ENCODE assay signal across 19 cellular contexts in genomic region chr21:45512626-45513002, GRCh38. TPM values are rescaled to one million over a fixed set of nuclear protein-coding genes. Genes with fewer than 3 reads are reported as not detected.
DNase-seq lines count a peak whose midpoint lies in the region; ATAC-seq, FAIRE-seq and TF ChIP-seq lines count a peak whose summit lies in the region.
"Had no signal": no experiment of that assay in that cellular context is flagged by ENCODE, and none has a peak within 500 bp of the region (broad histone marks: within the 10 kb centered on the region; RNA-seq: fewer than 3 reads in every experiment).

No MANE protein-coding gene starts in this region.

- intact Hi-C loops in natural killer cell (cut with micrococcal nuclease) (no loop called here), mucosa of descending colon (cut with DNase I, micrococcal nuclease) (no loop called here)
- intact Hi-C loops in activated T-helper 2 cell treated with anti-CD3 and anti-CD28 coated beads, Interferon-gamma antibody, Interleukin-2, Interleukin-4, amounts not matched to agents 10 μg/mL and 5 μg/mL and 100 μg/mL, durations not matched to agents 14 hours and 24 hours and 36 hours (cut with micrococcal nuclease), result no loop called here

- no peak overlapping the region for H3K4me2 ChIP-seq in H1 (ENCODE audit: insufficient read depth in 1 of 2, low read depth in 2 of 2, low read length in 2 of 2)

- H3K79me2 ChIP-seq in H1 (ENCODE audit: control insufficient read depth in 1 of 2, insufficient read depth in 2 of 2, low read length in 2 of 2), result no peaks in the 10 kb centered on the region

- H2BK15ac ChIP-seq in H1 (ENCODE audit: low read length), result no peak overlapping the region

- no peak for TF ChIP-seq RAD21 in H1 (IDR thresholded peaks at IDR 0.05 in 1 of 2, conservative IDR thresholded peaks at IDR 0.05 in 1 of 2; ENCODE audit: low read depth in 2 of 2, low read length in 2 of 2)

- H3K27ac Mint-ChIP-seq in natural killer cell treated with Interleukin-12 subunit alpha and Interleukin-12 subunit beta and Interleukin-15 and Interleukin-18, amount 100 ng/mL, for 72 hours, result no peak overlapping the region
- H3K27ac Mint-ChIP-seq in natural killer cell, result no peak overlapping the region
- no peak overlapping the region for H3K27ac Mint-ChIP-seq in activated T-helper 2 cell treated with anti-CD3 and anti-CD28 coated beads, Interferon-gamma antibody, Interleukin-2, Interleukin-4, amounts not matched to agents 10 μg/mL and 5 μg/mL and 100 μg/mL, durations not matched to agents 14 hours and 24 hours and 36 hours
- H3K27ac Mint-ChIP-seq: activated naive CD8-positive, alpha-beta T cell had no signal

- no peaks in the 10 kb centered on the region for H3K9me3 Mint-ChIP-seq in natural killer cell treated with Interleukin-12 subunit alpha and Interleukin-12 subunit beta and Interleukin-15 and Interleukin-18, amount 100 ng/mL, for 72 hours
- no peaks in the 10 kb centered on the region for H3K9me3 Mint-ChIP-seq in natural killer cell
- no peaks in the 10 kb centered on the region for H3K9me3 Mint-ChIP-seq in activated T-helper 2 cell treated with anti-CD3 and anti-CD28 coated beads, Interferon-gamma antibody, Interleukin-2, Interleukin-4, amounts not matched to agents 10 μg/mL and 5 μg/mL and 100 μg/mL, durations not matched to agents 14 hours and 24 hours and 36 hours

- H3K9ac ChIP-seq in H1 (replicated peaks in 1 of 4; ENCODE audit: extremely low read depth in 1 of 4, low read depth in 3 of 4, low read length in 3 of 4), result no peak overlapping the region

- no peak overlapping the region for H4K8ac ChIP-seq in H1 (ENCODE audit: extremely low read depth, insufficient read depth, low read length)

- H2AFZ ChIP-seq in H1 (ENCODE audit: low read length), result no peak overlapping the region

- no peak overlapping the region for H3K23ac ChIP-seq in H1 (ENCODE audit: insufficient read length)

- POLR2A ChIA-PET in H1 (lab: Charles Lee; ENCODE audit: partially characterized antibody), result interaction anchor here (0.7 to 1.6 kb wide), 7 partner anchors 8 to 32 kb away, joined by 3 to 6 read pairs (median 3); no protein-coding TSS in a partner anchor

- H3K36me3 ChIP-seq in H1 (ENCODE audit: control insufficient read depth in 2 of 4, insufficient read depth in 4 of 4, low read length in 3 of 4), result peaks cover 0 to 42% (median 10%) of the 10 kb centered on the region in 4 experiments; a peak in 6 of 8 replicates
- H3K36me3 ChIP-seq in mucosa of descending colon (ENCODE audit: low read depth), result no peaks in the 10 kb centered on the region
- H3K36me3 ChIP-seq: uterus had no signal

- no peak overlapping the region for H2BK5ac ChIP-seq in H1 (ENCODE audit: low read depth, low read length)

- H3K4me1 Mint-ChIP-seq in natural killer cell treated with Interleukin-12 subunit alpha and Interleukin-12 subunit beta and Interleukin-15 and Interleukin-18, amount 100 ng/mL, for 72 hours (ENCODE audit: low read depth in 2 of 2), result peaks cover 0 to under 1% of the 10 kb centered on the region in 2 donors
- H3K4me1 Mint-ChIP-seq in natural killer cell, result no peaks in the 10 kb centered on the region
- H3K4me1 Mint-ChIP-seq in activated T-helper 2 cell treated with anti-CD3 and anti-CD28 coated beads, Interferon-gamma antibody, Interleukin-2, Interleukin-4, amounts not matched to agents 10 μg/mL and 5 μg/mL and 100 μg/mL, durations not matched to agents 14 hours and 24 hours and 36 hours (ENCODE audit: low read depth), result peaks cover 3% of the 10 kb centered on the region

- WGBS in H1 (ENCODE audit: extremely low coverage in 1 of 2, insufficient coverage in 1 of 2, insufficient read length in 1 of 2, insufficient replicate concordance in 2 of 2, low coverage in 1 of 2, low lambda C conversion rate in 2 of 2, missing lambda C conversion rate in 1 of 2), 2 experiments, result 88% methylated on average over 8 of the region's 8 CpGs; no CpG with 5 or more reads in 1 of the 2 experiments

- H3K4me3 ChIP-seq in H1 (ENCODE audit: extremely low read depth in 1 of 4, insufficient read depth in 2 of 4, low read depth in 3 of 4, low read length in 4 of 4), result no peak overlapping the region
- H3K4me3 ChIP-seq in mucosa of descending colon, result no peak overlapping the region
- H3K4me3 ChIP-seq: spleen, uterus had no signal

- peak overlapping the region; percentile 69 for H3K4ac ChIP-seq in H1 (replicated peaks; ENCODE audit: insufficient read length, low read depth, low read length)

- H3K36me3 Mint-ChIP-seq in natural killer cell treated with Interleukin-12 subunit alpha and Interleukin-12 subunit beta and Interleukin-15 and Interleukin-18, amount 100 ng/mL, for 72 hours, result peaks cover under 1% of the 10 kb centered on the region
- no peaks in the 10 kb centered on the region for H3K36me3 Mint-ChIP-seq in natural killer cell
- H3K36me3 Mint-ChIP-seq in activated T-helper 2 cell treated with anti-CD3 and anti-CD28 coated beads, Interferon-gamma antibody, Interleukin-2, Interleukin-4, amounts not matched to agents 10 μg/mL and 5 μg/mL and 100 μg/mL, durations not matched to agents 14 hours and 24 hours and 36 hours (ENCODE audit: low read depth), result peaks cover 27% of the 10 kb centered on the region

- no peak for ATAC-seq in natural killer cell treated with Interleukin-12 subunit alpha and Interleukin-12 subunit beta and Interleukin-15 and Interleukin-18, amount 100 ng/mL, for 72 hours
- no peak for ATAC-seq in natural killer cell
- no peak for ATAC-seq in mucosa of descending colon
- no peak for ATAC-seq in GM18873 (IDR thresholded peaks at IDR 0.05; ENCODE audit: low FRiP score, unreplicated experiment)
- ATAC-seq: naive thymus-derived CD8-positive, alpha-beta T cell had no signal

- FAIRE-seq in H1 (lab: Jason Lieb, UNC), result no peak

- no peaks in the 10 kb centered on the region for H3K27me3 Mint-ChIP-seq in natural killer cell treated with Interleukin-12 subunit alpha and Interleukin-12 subunit beta and Interleukin-15 and Interleukin-18, amount 100 ng/mL, for 72 hours
- H3K27me3 Mint-ChIP-seq in natural killer cell (ENCODE audit: low read depth in 2 of 2), result no peaks in the 10 kb centered on the region
- no peaks in the 10 kb centered on the region for H3K27me3 Mint-ChIP-seq in activated T-helper 2 cell treated with anti-CD3 and anti-CD28 coated beads, Interferon-gamma antibody, Interleukin-2, Interleukin-4, amounts not matched to agents 10 μg/mL and 5 μg/mL and 100 μg/mL, durations not matched to agents 14 hours and 24 hours and 36 hours (ENCODE audit: low read depth)
- H3K27me3 Mint-ChIP-seq: activated naive CD8-positive, alpha-beta T cell; naive thymus-derived CD8-positive, alpha-beta T cell had no signal

- no peak overlapping the region for H2BK20ac ChIP-seq in H1 (ENCODE audit: low read length)

- H3K56ac ChIP-seq in H1 (replicated peaks; ENCODE audit: insufficient read length, low read depth, low read length), result no peak overlapping the region

- no peak overlapping the region for H3K27ac ChIP-seq in H1 (ENCODE audit: low read depth, low read length)
- H3K27ac ChIP-seq: brain microvascular endothelial cell, uterus had no signal

- no peak overlapping the region for H2BK12ac ChIP-seq in H1 (ENCODE audit: low read depth, low read length)

- H4K20me1 ChIP-seq in H1 (replicated peaks in 1 of 2; ENCODE audit: control insufficient read depth in 1 of 2, insufficient read depth in 2 of 2, low read length in 2 of 2), result peaks cover 8 to 31% of the 10 kb centered on the region in 2 experiments

- TF ChIP-seq EP300 in H1 (IDR thresholded peaks at IDR 0.05; ENCODE audit: borderline replicate concordance in 1 of 2, low read depth in 2 of 2, low read length in 2 of 2), result no peak

- H3K4me3 Mint-ChIP-seq in natural killer cell treated with Interleukin-12 subunit alpha and Interleukin-12 subunit beta and Interleukin-15 and Interleukin-18, amount 100 ng/mL, for 72 hours, result no peak overlapping the region
- no peak overlapping the region for H3K4me3 Mint-ChIP-seq in natural killer cell
- H3K4me3 Mint-ChIP-seq in activated T-helper 2 cell treated with anti-CD3 and anti-CD28 coated beads, Interferon-gamma antibody, Interleukin-2, Interleukin-4, amounts not matched to agents 10 μg/mL and 5 μg/mL and 100 μg/mL, durations not matched to agents 14 hours and 24 hours and 36 hours (ENCODE audit: low read depth), result no peak overlapping the region
- H3K4me3 Mint-ChIP-seq: activated naive CD8-positive, alpha-beta T cell; naive thymus-derived CD8-positive, alpha-beta T cell had no signal

- DNase-seq in natural killer cell treated with Interleukin-12 subunit alpha and Interleukin-12 subunit beta and Interleukin-15 and Interleukin-18, amount 100 ng/mL, for 72 hours (ENCODE audit: low spot score), result peak; percentile 55
- no peak for DNase-seq in natural killer cell
- DNase-seq in H1 (ENCODE audit: low read depth in 1 of 2, low spot score in 2 of 2), result no peak
- peak in 2 of 3 donors; percentile 22 to 25 for DNase-seq in mucosa of descending colon
- no peak for DNase-seq in NCI-H187 treated with DMSO at 0.1 percent for 48 hours (lab: John Stamatoyannopoulos, UW)
- DNase-seq in activated T-helper 2 cell treated with anti-CD3 and anti-CD28 coated beads, Interferon-gamma antibody, Interleukin-2, Interleukin-4, amounts not matched to agents 10 μg/mL and 5 μg/mL and 100 μg/mL, durations not matched to agents 14 hours and 24 hours and 36 hours (ENCODE audit: low spot score), result no peak
- no peak for DNase-seq in AG08395 (ENCODE audit: low spot score)
- DNase-seq: activated T-cell treated with anti-CD3 and anti-CD28 coated beads, Interleukin-2, amount 50 U/mL, for 48 hours; brain microvascular endothelial cell; cortex of kidney; mesenchymal stem cell; NCI-H1048; NCI-H2081; NCI-H446; uterus had no signal

- H3K4me1 ChIP-seq in H1 (replicated peaks in 1 of 4; ENCODE audit: control insufficient read depth in 3 of 4, insufficient read depth in 4 of 4, low read length in 3 of 4) (no peaks in the 10 kb centered on the region; a peak in 1 of 7 replicates), mucosa of descending colon (ENCODE audit: low read depth) (peaks cover 14% of the 10 kb centered on the region)
- H3K4me1 ChIP-seq: uterus had no signal

- no peaks in the 10 kb centered on the region; a peak in 1 of 4 replicates for H3K9me3 ChIP-seq in H1 (ENCODE audit: insufficient read depth in 2 of 2, low read depth in 1 of 2, low read length in 1 of 2)
- H3K9me3 ChIP-seq in mucosa of descending colon, result no peaks in the 10 kb centered on the region
- H3K9me3 ChIP-seq: uterus had no signal

- no peak for TF ChIP-seq POLR2A in H1 (IDR thresholded peaks at IDR 0.05; ENCODE audit: control extremely low read depth in 1 of 2, low read depth in 2 of 2, low read length in 2 of 2)

- H2BK120ac ChIP-seq in H1 (replicated peaks; ENCODE audit: low read depth, low read length), result no peak overlapping the region

- no peak overlapping the region for H2AK5ac ChIP-seq in H1 (ENCODE audit: low read depth, low read length)

- no peak overlapping the region for H3K14ac ChIP-seq in H1 (ENCODE audit: insufficient read length)

- H3K23me2 ChIP-seq in H1 (ENCODE audit: low read depth, low read length), result peaks cover 6% of the 10 kb centered on the region; the same call in 1 of the 2 replicates

- CTCF ChIA-PET in H1 (lab: Charles Lee; ENCODE audit: partially characterized antibody), result interaction anchor here (0.8 kb wide), 1 partner anchor 34 kb away, joined by 3 read pairs; no protein-coding TSS in a partner anchor

- H3K79me1 ChIP-seq in H1 (ENCODE audit: low read depth, low read length), result no peaks in the 10 kb centered on the region

- H3K27me3 ChIP-seq in H1 (replicated peaks in 1 of 4; ENCODE audit: control insufficient read depth in 3 of 4, extremely low read depth in 1 of 4, insufficient read depth in 3 of 4, low read length in 3 of 4), result no peaks in the 10 kb centered on the region
- H3K27me3 ChIP-seq: brain microvascular endothelial cell, spleen, uterus had no signal

- H4K5ac ChIP-seq in H1 (ENCODE audit: insufficient read length, low read depth, low read length), result no peak overlapping the region

- no peak for TF ChIP-seq CTCF in natural killer cell (IDR thresholded peaks at IDR 0.05)
- TF ChIP-seq CTCF in H1 (IDR thresholded peaks at IDR 0.05; ENCODE audit: control extremely low read depth in 1 of 3, insufficient read depth in 1 of 3, low read depth in 1 of 3, low read length in 3 of 3), result no peak
- no peak for TF ChIP-seq CTCF in mucosa of descending colon (IDR thresholded peaks at IDR 0.05)

- H3K18ac ChIP-seq in H1 (ENCODE audit: extremely low read depth, low read length), result no peak overlapping the region

- no peak overlapping the region for H4K91ac ChIP-seq in H1 (replicated peaks; ENCODE audit: insufficient read length, low read length)

RNA-seq across cellular contexts. Expression of gene SLC19A1, which starts 29.6 kb away (rescaled TPM):
- total RNA-seq in natural killer cell treated with Interleukin-12 subunit alpha and Interleukin-12 subunit beta and Interleukin-15 and Interleukin-18, amount 100 ng/mL, for 72 hours, result 100 to 1,000 TPM in 1 of 2 donors, 10 to 100 TPM in 1; 23.3 to 110 TPM
- total RNA-seq in natural killer cell (1 to 10 TPM; 2.5 to 9.0 (median 4.9) TPM), mucosa of descending colon (10 to 100 TPM; 12.6 to 22.8 (median 12.7) TPM)
- 31.6 and 33.5 TPM in 2 replicates for total RNA-seq in H1 (2021; fragmentation: NEBNext Ultra II Directional; extraction: Animal tissue kit (Norgen Biotek cat#: 25700))
- 43.8 and 48.3 TPM in 2 replicates for polyA plus RNA-seq in H1 (2011; rRNA removed)
- 22.7 TPM for polyA plus RNA-seq in H1 (2011; cell fraction: cytosol; rRNA removed)
- 47.4 TPM for polyA plus RNA-seq in H1 (2011; cell fraction: nucleus; rRNA removed)
- 47.5 to 77.8 TPM (median 65.6 TPM) in 4 replicates for polyA plus RNA-seq in H1 (2012, experiment 1 of 2)
- 70.7 TPM for polyA plus RNA-seq in H1 (2012, experiment 2 of 2)
- polyA plus RNA-seq in H1 (2013, experiment 1 of 2), result 40.9 TPM
- 42.0 TPM for polyA plus RNA-seq in H1 (2013, experiment 2 of 2)
- polyA minus RNA-seq in H1 (2011; rRNA and poly(A)+ RNA removed), result 12.0 and 29.3 TPM in 2 replicates
- 17.7 TPM for polyA minus RNA-seq in H1 (2011; cell fraction: cytosol; rRNA and poly(A)+ RNA removed)
- 18.7 TPM for polyA minus RNA-seq in H1 (2011; cell fraction: nucleus; rRNA and poly(A)+ RNA removed)
- total RNA-seq in activated T-helper 2 cell treated with anti-CD3 and anti-CD28 coated beads, Interferon-gamma antibody, Interleukin-2, Interleukin-4, amounts not matched to agents 10 μg/mL and 5 μg/mL and 100 μg/mL, durations not matched to agents 14 hours and 24 hours and 36 hours, result 68.1 and 72.7 TPM in 2 replicates

Comparison
In these comparisons a context has a peak if more than half of its experiments do, and no peak if none do; other contexts are left out.
1. DNase-seq: peak in natural killer cell treated with Interleukin-12 subunit alpha and Interleukin-12 subunit beta and Interleukin-15 and Interleukin-18, amount 100 ng/mL, for 72 hours (single experiment) and mucosa of descending colon (2 of 3); none in natural killer cell (single experiment), H1 (0 of 2), NCI-H187 treated with DMSO at 0.1 percent for 48 hours (single experiment), activated T-helper 2 cell treated with anti-CD3 and anti-CD28 coated beads, Interferon-gamma antibody, Interleukin-2, Interleukin-4, amounts not matched to agents 10 μg/mL and 5 μg/mL and 100 μg/mL, durations not matched to agents 14 hours and 24 hours and 36 hours (single experiment) and AG08395 (single experiment).